Comparison of ENCODE assay signal across 14 cellular contexts in the genomic region with DNA sequence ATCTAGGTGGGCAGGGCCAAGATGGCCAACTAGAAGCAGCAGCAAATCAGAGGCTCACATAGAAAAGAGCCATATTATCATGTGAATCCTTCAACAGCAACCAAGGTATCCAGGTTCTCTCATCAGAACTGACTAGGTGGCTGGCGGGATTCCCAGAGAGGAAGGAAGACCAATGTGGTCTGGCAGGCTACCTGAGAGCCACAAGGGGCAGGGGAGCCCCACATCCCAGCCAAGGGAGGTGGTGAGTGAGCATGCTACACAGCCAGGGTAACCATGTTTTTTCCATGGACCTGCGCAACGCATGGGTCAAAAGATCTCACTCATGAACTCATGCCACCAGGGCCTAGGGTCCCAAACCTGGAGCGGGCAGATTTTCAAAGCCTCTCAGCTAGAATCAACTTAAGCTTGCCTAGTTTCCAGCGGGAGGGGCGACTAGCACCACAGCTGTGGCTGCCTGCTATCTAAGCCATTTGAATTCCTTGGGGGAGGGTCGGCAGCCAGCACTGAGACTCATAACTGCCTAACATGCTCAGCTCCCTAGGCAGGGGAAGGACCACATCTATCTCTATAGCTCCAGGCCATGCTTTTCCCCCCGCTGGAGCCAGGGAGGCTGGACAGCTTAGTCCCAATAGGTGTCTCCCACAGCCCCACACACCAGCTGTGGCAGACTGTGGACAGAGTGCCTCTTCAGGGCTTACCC. TPM values are rescaled to one million over a fixed set of nuclear protein-coding genes. Genes with fewer than 3 reads are reported as not detected.
DNase-seq lines count a peak whose midpoint lies in the region; ATAC-seq and TF ChIP-seq lines count a peak whose summit lies in the region.
"Had no signal": no experiment of that assay in that cellular context is flagged by ENCODE, and none has a peak within 500 bp of the region (broad histone marks: within the 10 kb centered on the region; RNA-seq: fewer than 3 reads in every experiment).

No MANE protein-coding gene starts in this region.

- no peak overlapping the region for H3K27ac Mint-ChIP-seq in stimulated activated naive B cell treated with anti-CD40 and anti-IgM and Interleukin-4, amounts not matched to agents 10 μg/mL and 1 μg/mL and 100 μg/mL, for 72 hours

- peaks cover 23 to 50% of the 10 kb centered on the region in 2 donors for H3K4me1 Mint-ChIP-seq in stimulated activated naive B cell treated with anti-CD40 and anti-IgM and Interleukin-4, amounts not matched to agents 10 μg/mL and 1 μg/mL and 100 μg/mL, for 72 hours

- H3K4me1 ChIP-seq in A673 (ENCODE audit: insufficient read depth, low read length, poor library complexity, severe bottlenecking) (no peaks in the 10 kb centered on the region), NT2/D1 (ENCODE audit: insufficient read depth, insufficient read length) (no peaks in the 10 kb centered on the region)

- no peaks in the 10 kb centered on the region for H3K9me3 ChIP-seq in A673 (ENCODE audit: low read depth, low read length, poor library complexity, severe bottlenecking)
- H3K9me3 ChIP-seq in NT2/D1 (ENCODE audit: insufficient read depth, low read length) = no peaks in the 10 kb centered on the region; the same call in 1 of the 2 replicates

- peaks cover 23 to 53% of the 10 kb centered on the region in 2 donors for H3K36me3 Mint-ChIP-seq in stimulated activated naive B cell treated with anti-CD40 and anti-IgM and Interleukin-4, amounts not matched to agents 10 μg/mL and 1 μg/mL and 100 μg/mL, for 72 hours

- H3K4me3 ChIP-seq in A673 (ENCODE audit: low read depth, low read length, poor library complexity, severe bottlenecking) (no peak overlapping the region), NT2/D1 (ENCODE audit: insufficient read length, low read depth) (no peak overlapping the region)

- H3K4me3 Mint-ChIP-seq in stimulated activated naive B cell treated with anti-CD40 and anti-IgM and Interleukin-4, amounts not matched to agents 10 μg/mL and 1 μg/mL and 100 μg/mL, for 72 hours = no peak overlapping the region

- H3K27ac ChIP-seq in A673 (ENCODE audit: low read depth, low read length, poor library complexity, severe bottlenecking) = no peak overlapping the region

- no peaks in the 10 kb centered on the region for H3K36me3 ChIP-seq in A673 (ENCODE audit: insufficient read depth, low read length, poor library complexity, severe bottlenecking)
- H3K36me3 ChIP-seq in NT2/D1 (ENCODE audit: insufficient read depth, insufficient read length, low read length) = no peaks in the 10 kb centered on the region

- H3K9me3 Mint-ChIP-seq in stimulated activated naive B cell treated with anti-CD40 and anti-IgM and Interleukin-4, amounts not matched to agents 10 μg/mL and 1 μg/mL and 100 μg/mL, for 72 hours = peaks cover 23 to 27% of the 10 kb centered on the region in 2 donors

- POLR2A ChIA-PET in A673 (lab: Charles Lee; ENCODE audit: low non-redundant PET) = no interaction called here

- H3K27me3 Mint-ChIP-seq in stimulated activated naive B cell treated with anti-CD40 and anti-IgM and Interleukin-4, amounts not matched to agents 10 μg/mL and 1 μg/mL and 100 μg/mL, for 72 hours = no peaks in the 10 kb centered on the region

- CTCF ChIA-PET in A673 (lab: Charles Lee) = no interaction called here

- DNase-seq in A673 (ENCODE audit: low spot score) = peak; percentile 7
- DNase-seq in NT2/D1 (ENCODE audit: low read depth, low spot score) = peak; percentile 35
- DNase-seq in dermis microvascular lymphatic vessel endothelial cell (ENCODE audit: low read depth in 2 of 2) = peak; percentile 50 to 51
- peak; percentile 76 for DNase-seq in islet precursor cell
- no peak for DNase-seq in DMS153 (lab: John Stamatoyannopoulos, UW)
- no peak for DNase-seq in DMS 273 treated with DMSO at 0.1 percent for 48 hours (lab: John Stamatoyannopoulos, UW)
- DNase-seq in stimulated activated naive B cell treated with anti-CD40 and anti-IgM and Interleukin-4, amounts not matched to agents 10 μg/mL and 1 μg/mL and 100 μg/mL, for 72 hours = no peak
- DNase-seq: DMS79, GDM1, Kasumi-1, NCI-H2029, NCI-H510A treated with DMSO at 0.1 percent for 48 hours, SIG-M5 had no signal

- ATAC-seq in GM19324 (IDR thresholded peaks at IDR 0.05; ENCODE audit: low FRiP score, unreplicated experiment) = no peak
- ATAC-seq in stimulated activated naive B cell treated with anti-CD40 and anti-IgM and Interleukin-4, amounts not matched to agents 10 μg/mL and 1 μg/mL and 100 μg/mL, for 72 hours (replicated peaks) = no peak

- BruUV-seq in A673 (replicated peaks; lab: Mats Ljungman, UMichigan) = no TSS peak

- no peak for TF ChIP-seq CTCF in A673 (conservative IDR thresholded peaks at IDR 0.05; ENCODE audit: low read depth, low read length)

- H3K27me3 ChIP-seq in A673 (replicated peaks; ENCODE audit: insufficient read depth, low read depth, low read length, poor library complexity) = no peaks in the 10 kb centered on the region
- H3K27me3 ChIP-seq in NT2/D1 (ENCODE audit: insufficient read depth, insufficient read length) = no peaks in the 10 kb centered on the region

- no peak overlapping the region for H3K9ac ChIP-seq in NT2/D1 (ENCODE audit: insufficient read length, low read depth)

- intact Hi-C loops in A673 (cut with micrococcal nuclease; ENCODE audit: unreplicated experiment) = no loop called here

RNA-seq across cellular contexts. Expression of a gene that starts 28.7 kb away (rescaled TPM):
- total RNA-seq in A673 (2021) = not detected in 2 replicates
- 6.5 and 7.0 TPM in 2 replicates for total RNA-seq in dermis microvascular lymphatic vessel endothelial cell

RNA-seq across cellular contexts. Expression of a gene that starts 41.5 kb away (rescaled TPM):
- total RNA-seq in A673 (2021) = 71.3 and 92.7 TPM in 2 replicates
- total RNA-seq in dermis microvascular lymphatic vessel endothelial cell = 177 and 268 TPM in 2 replicates

Comparison
In these comparisons a context has a peak if more than half of its experiments do, and no peak if none do; other contexts are left out.
1. DNase-seq: peak in A673 (single experiment), NT2/D1 (single experiment), dermis microvascular lymphatic vessel endothelial cell (2 of 2) and islet precursor cell (single experiment); none in DMS153 (single experiment), DMS 273 treated with DMSO at 0.1 percent for 48 hours (single experiment) and stimulated activated naive B cell treated with anti-CD40 and anti-IgM and Interleukin-4, amounts not matched to agents 10 μg/mL and 1 μg/mL and 100 μg/mL, for 72 hours (single experiment).